In the genomic region with DNA sequence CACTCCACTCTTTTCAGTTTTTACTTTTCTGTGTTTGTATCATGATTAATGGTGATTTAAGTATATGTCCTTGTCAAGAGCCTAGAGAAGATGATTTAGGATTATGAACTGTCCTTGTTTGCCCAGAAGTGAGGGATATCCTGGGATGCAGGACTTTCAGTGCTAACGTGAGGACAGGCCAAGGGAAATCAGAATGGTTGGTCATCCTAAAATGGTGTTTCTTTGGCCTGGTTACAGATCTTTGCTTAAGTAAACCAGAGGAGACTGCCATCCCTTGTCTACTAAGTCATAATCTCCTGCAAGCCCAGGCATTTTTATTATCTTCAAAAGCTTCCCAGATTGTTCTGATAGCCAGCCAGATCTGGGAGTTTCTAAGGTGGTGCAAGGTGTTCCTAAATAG, we compare ENCODE assay signal across 16 cellular contexts. TPM values are rescaled to one million over a fixed set of nuclear protein-coding genes. Genes with fewer than 3 reads are reported as not detected.
"Had no signal": no experiment of that assay in that cellular context is flagged by ENCODE, and none has a peak within 500 bp of the region (broad histone marks: within the 10 kb centered on the region; RNA-seq: fewer than 3 reads in every experiment).

No MANE protein-coding gene starts in this region.

- H3K36me3 ChIP-seq: breast epithelium, thyroid gland had no signal

- DNase-seq: activated CD4-positive, alpha-beta T cell treated with anti-CD3 and anti-CD28 coated beads, Interleukin-2, amount 10 ng/mL, durations not matched to agents 7 days and 5 days; activated CD4-positive, CD25-positive, alpha-beta regulatory T cell; activated naive CD8-positive, alpha-beta T cell treated with anti-CD3 and anti-CD28 coated beads, Interleukin-2, amount 10 ng/mL, durations not matched to agents 7 days and 5 days; anterior cingulate cortex; cerebellar nuclear complex; hypothalamus; nephron progenitor cell; occipital lobe; stimulated activated CD4-positive, alpha-beta T cell treated with anti-CD3 and anti-CD28 coated beads, Interleukin-12 subunit alpha, Interleukin-12 subunit beta, amount 100 ng/mL, for 4 hours; stimulated activated CD4-positive, alpha-beta T cell treated with anti-CD3 and anti-CD28 coated beads, Interleukin-2, amount 100 ng/mL, for 48 hours; SW 1271; thyroid gland had no signal

- FAIRE-seq: TTC549, urothelium cell line had no signal

- H3K9me3 ChIP-seq: breast epithelium, thyroid gland had no signal

- H3K4me1 ChIP-seq: breast epithelium, thyroid gland had no signal

- ATAC-seq: stimulated activated memory B cell treated with anti-CD40 and anti-IgM and Interleukin-4, amounts not matched to agents 10 μg/mL and 1 μg/mL and 100 μg/mL, for 72 hours had no signal

- H3K27me3 ChIP-seq: breast epithelium, thyroid gland had no signal

- H3K4me3 ChIP-seq: breast epithelium, thyroid gland had no signal

- H3K27ac ChIP-seq: breast epithelium, thyroid gland had no signal

RNA-seq across cellular contexts. Expression of a gene that starts 22.3 kb away (rescaled TPM):
- total RNA-seq: activated CD4-positive, alpha-beta T cell treated with anti-CD3 and anti-CD28 coated beads, Interleukin-2, amount 10 ng/mL, durations not matched to agents 7 days and 5 days; activated naive CD8-positive, alpha-beta T cell treated with anti-CD3 and anti-CD28 coated beads, Interleukin-2, amount 10 ng/mL, durations not matched to agents 7 days and 5 days had no signal
